23 cellular contexts compared by ENCODE assay signal in the genomic region with DNA sequence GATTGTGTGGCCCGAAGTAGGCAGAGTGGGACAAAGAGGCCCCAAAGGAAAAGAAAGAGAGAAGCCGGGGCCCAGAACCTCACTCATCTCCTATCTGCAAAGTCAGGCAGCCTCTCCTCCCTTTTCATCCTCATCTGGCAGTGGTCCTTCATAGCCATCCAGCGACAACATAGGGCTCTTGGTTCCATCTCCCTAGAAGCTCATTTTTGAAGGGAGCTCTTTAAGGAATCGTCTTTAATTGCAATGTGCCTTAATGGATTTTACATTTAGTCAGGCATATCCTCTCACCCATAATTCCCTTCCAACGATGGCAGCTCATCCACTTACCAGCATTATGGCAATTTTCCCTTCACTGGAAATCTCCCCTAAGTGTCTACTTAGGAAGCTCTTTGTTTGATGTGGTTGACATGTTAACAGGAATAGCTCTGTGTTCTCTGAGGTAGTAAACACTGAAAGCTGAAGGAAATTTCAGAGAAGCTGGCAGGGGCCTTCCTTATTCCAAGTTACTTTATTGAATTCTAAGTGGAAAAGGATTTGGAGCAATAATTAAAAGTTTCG.
"Had no signal": no experiment of that assay in that cellular context is flagged by ENCODE, and none has a peak within 500 bp of the region (broad histone marks: within the 10 kb centered on the region; RNA-seq: fewer than 3 reads in every experiment).

No MANE protein-coding gene starts in this region.

- H3K27me3 ChIP-seq: breast epithelium, colonic mucosa, MG63 had no signal

- H3K4me2 ChIP-seq: KMS-11 had no signal

- H3K27ac ChIP-seq: breast epithelium, colonic mucosa, KMS-11 had no signal

- H3K4me1 ChIP-seq: breast epithelium, colonic mucosa had no signal

- H3K9me3 ChIP-seq: breast epithelium, colonic mucosa, MG63 had no signal

- H3K4me3 ChIP-seq: breast epithelium, colonic mucosa, MG63 had no signal

- H3K36me3 ChIP-seq: breast epithelium, colonic mucosa, MG63 had no signal

- H3K9ac ChIP-seq: KMS-11 had no signal

- DNase-seq: activated B cell treated with CpG ODN at 0.5 μM for 24 hours; activated CD4-positive, alpha-beta T cell treated with anti-CD3 and anti-CD28 coated beads for 1 hour; activated CD4-positive, alpha-beta T cell treated with anti-CD3 and anti-CD28 coated beads, Interleukin-2, amount 10 ng/mL, durations not matched to agents 24 days and 14 days; activated CD4-positive, alpha-beta T cell treated with anti-CD3 and anti-CD28 coated beads, Interleukin-2, amount 50 U/mL, for 48 hours; activated CD8-positive, alpha-beta memory T cell treated with anti-CD3 and anti-CD28 coated beads, Interleukin-2, amount 10 ng/mL, durations not matched to agents 7 days and 5 days; activated effector memory CD4-positive, alpha-beta T cell treated with Interleukin-2 at 50 U/mL for 16 hours; activated naive CD4-positive, alpha-beta T cell; activated T-cell treated with anti-CD3 and anti-CD28 coated beads, Interleukin-2, amount 50 U/mL, for 24 hours; aorta; caudate nucleus; colonic mucosa; MG63; MV-4-11; NCI-H1092 treated with DMSO at 0.1 percent for 48 hours; NCI-H1694; NCI-H2081; NCI-H2171; NCI-H2227 treated with DMSO at 0.1 percent for 48 hours; NCI-H446 treated with DMSO at 0.1 percent for 48 hours; NCI-H526 treated with DMSO at 0.1 percent for 48 hours; SIG-M5 had no signal
